23 cellular contexts compared by ENCODE assay signal in the genomic region with DNA sequence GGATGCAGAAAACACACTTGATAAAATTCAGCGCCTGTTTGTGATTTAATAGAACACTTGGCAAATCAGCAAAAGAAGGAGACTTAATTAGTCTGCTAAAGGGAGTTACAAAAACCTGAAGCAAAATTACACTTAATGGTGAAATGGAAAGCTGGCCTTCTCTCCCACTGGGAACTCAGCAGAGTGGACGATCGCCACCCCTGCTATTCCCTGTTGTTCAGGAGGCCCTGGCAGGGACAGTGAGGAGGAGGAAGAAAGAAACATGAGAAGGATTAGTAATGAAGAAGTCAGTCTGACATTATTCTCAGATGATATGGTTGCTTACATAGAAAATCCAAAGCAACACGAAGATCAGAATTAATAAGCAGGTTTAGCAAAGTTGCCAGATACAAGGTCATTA. TPM values are rescaled to one million over a fixed set of nuclear protein-coding genes. Genes with fewer than 3 reads are reported as not detected.
"Had no signal": no experiment of that assay in that cellular context is flagged by ENCODE, and none has a peak within 500 bp of the region (broad histone marks: within the 10 kb centered on the region; RNA-seq: fewer than 3 reads in every experiment).

No MANE protein-coding gene starts in this region.

- H3K36me3 ChIP-seq: MG63, SJSA1 had no signal

- H3K27me3 ChIP-seq: MG63 had no signal

- H3K27ac ChIP-seq: SJSA1, SK-N-MC had no signal

- H3K9me3 ChIP-seq: MG63, SJSA1 had no signal

- H3K4me1 ChIP-seq: SJSA1 had no signal

- DNase-seq: IMR-90, Karpas-422, KG1, MG63, NCI-H1092, NCI-H1105 treated with DMSO at 0.1 percent for 48 hours, NCI-H1417 treated with DMSO at 0.1 percent for 48 hours, NCI-H146, NCI-H1694 treated with DMSO at 0.1 percent for 48 hours, NCI-H1930, NCI-H2081, NCI-H2107, NCI-H2227 treated with DMSO at 0.1 percent for 48 hours, NCI-H524 treated with DMSO at 0.1 percent for 48 hours, NCI-H69, NCI-H774, Right ventricle myocardium superior, RPMI8226, SIG-M5 had no signal

- H3K4me3 ChIP-seq: MG63, SJSA1, SK-N-MC had no signal

RNA-seq across cellular contexts. Expression of gene KNDC1, which starts 5.6 kb away (rescaled TPM):
- total RNA-seq: HepG2, HT1080, Right ventricle myocardium superior had no signal
